ENCODE assay signal across 18 cellular contexts in the genomic region with DNA sequence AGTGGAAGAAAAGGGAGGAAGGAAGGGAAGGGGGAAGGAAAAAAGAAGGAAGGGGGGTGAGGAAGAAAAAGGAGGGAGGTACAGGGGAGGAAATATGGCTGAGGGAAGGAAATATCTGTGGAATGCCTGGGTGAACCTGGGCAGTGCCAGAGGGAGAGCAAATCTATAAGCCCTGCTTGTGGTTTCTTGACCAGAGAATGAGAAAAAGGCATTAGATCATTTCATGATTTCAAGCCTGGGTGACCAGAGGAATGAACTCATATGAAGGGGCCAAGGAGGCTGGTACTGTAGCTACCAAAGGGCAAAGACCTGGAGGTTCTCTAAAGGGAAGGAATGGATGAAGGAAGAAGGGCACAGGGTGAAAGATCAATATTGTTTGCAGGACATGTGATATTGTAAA.
DNase-seq lines count a peak whose midpoint lies in the region; ATAC-seq lines count a peak whose summit lies in the region.
"Had no signal": no experiment of that assay in that cellular context is flagged by ENCODE, and none has a peak within 500 bp of the region (broad histone marks: within the 10 kb centered on the region; RNA-seq: fewer than 3 reads in every experiment).

No MANE protein-coding gene starts in this region.

- ATAC-seq in GM21717 (IDR thresholded peaks at IDR 0.05; ENCODE audit: unreplicated experiment) = no peak
- ATAC-seq in HG02798 (IDR thresholded peaks at IDR 0.05; ENCODE audit: poor library complexity, unreplicated experiment) = no peak

- DNase-seq in HS-27A (ENCODE audit: low read depth) = peak; percentile 64
- DNase-seq in amniotic epithelial cell (ENCODE audit: low read depth) = peak; percentile 80
- DNase-seq in left kidney (ENCODE audit: low read depth, low spot score) = peak; percentile 44
- no peak for DNase-seq in epidermal melanocyte (ENCODE audit: insufficient read length, low spot score)
- no peak for DNase-seq in NCI-H1694 treated with DMSO at 0.1 percent for 48 hours (lab: John Stamatoyannopoulos, UW)
- DNase-seq: activated CD4-positive, alpha-beta T cell treated with anti-CD3 and anti-CD28 coated beads for 48 hours; amniotic stem cell; BE2C; Calu3; central memory CD4-positive, alpha-beta T cell; effector CD4-positive, alpha-beta T cell; glutamatergic neuron; NCI-H1092 treated with DMSO at 0.1 percent for 48 hours; NCI-H510A; ovary; stimulated activated CD4-positive, alpha-beta T cell treated with anti-CD3 and anti-CD28 coated beads, Interleukin-1b, Interleukin-23, amount 100 ng/mL, for 48 hours had no signal

Comparison
In these comparisons a context has a peak if more than half of its experiments do, and no peak if none do; other contexts are left out.
1. DNase-seq: peak in HS-27A (single experiment), amniotic epithelial cell (single experiment) and left kidney (single experiment); none in epidermal melanocyte (single experiment) and NCI-H1694 treated with DMSO at 0.1 percent for 48 hours (single experiment).